ENCODE assay signal across 15 cellular contexts in the genomic region with DNA sequence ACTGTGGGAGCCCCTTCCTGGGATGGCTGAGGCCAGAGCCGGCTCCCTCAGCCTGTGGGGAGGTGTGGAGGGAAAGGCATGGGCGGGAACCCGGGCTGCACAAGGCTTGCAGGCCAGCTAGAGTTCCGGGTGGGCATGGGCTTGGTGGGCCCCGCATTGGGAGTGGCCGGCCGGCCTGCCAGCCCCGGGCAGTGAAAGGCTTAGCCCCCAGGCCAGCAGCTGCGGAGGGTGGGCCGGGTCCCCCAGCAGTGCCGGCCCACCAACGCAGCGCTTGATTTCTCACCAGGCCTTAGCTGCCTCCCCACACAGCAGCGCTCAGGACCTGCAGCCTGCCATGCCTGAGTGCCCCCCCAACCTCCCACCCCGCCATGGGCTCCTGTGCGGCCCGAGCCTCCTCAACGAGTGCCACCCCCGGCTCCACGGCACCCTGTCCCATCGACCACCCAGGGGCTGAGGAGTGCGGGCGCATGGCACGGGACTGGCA.
DNase-seq lines count a peak whose midpoint lies in the region; ATAC-seq and TF ChIP-seq lines count a peak whose summit lies in the region.
"Had no signal": no experiment of that assay in that cellular context is flagged by ENCODE, and none has a peak within 500 bp of the region (broad histone marks: within the 10 kb centered on the region; RNA-seq: fewer than 3 reads in every experiment).

No MANE protein-coding gene starts in this region.

- TF ChIP-seq POLR2A in sigmoid colon (IDR thresholded peaks at IDR 0.05), result no peak
- TF ChIP-seq POLR2A in tibial nerve (IDR thresholded peaks at IDR 0.05), result no peak

- H3K4me3 ChIP-seq in right cardiac atrium (ENCODE audit: low read length), result no peak overlapping the region
- H3K4me3 ChIP-seq in left ventricle myocardium inferior, result no peak overlapping the region
- no peak overlapping the region for H3K4me3 ChIP-seq in sigmoid colon
- no peak overlapping the region for H3K4me3 ChIP-seq in tibial nerve
- H3K4me3 ChIP-seq: A549 had no signal

- DNase-seq in activated gamma-delta T cell (lab: John Stamatoyannopoulos, UW) (peak; percentile 9), activated gamma-delta T cell treated with Interleukin-2 at 50 U/mL for 16 hours (no peak), right cardiac atrium (peak in 2 of 3 donors; percentile 36 to 44), left ventricle myocardium inferior (no peak), sigmoid colon (peak; percentile 61), tibial nerve (ENCODE audit: low spot score in 2 of 2) (no peak)
- no peak for DNase-seq in stimulated activated naive CD4-positive, alpha-beta T cell (lab: John Stamatoyannopoulos, UW)
- DNase-seq: AML-193; Caco-2; CD4-positive, alpha-beta T cell; H9 had no signal

- ATAC-seq in right cardiac atrium (no peak), HG03280 (IDR thresholded peaks at IDR 0.05; ENCODE audit: unreplicated experiment) (no peak)
- ATAC-seq: A549 had no signal

- H3K27ac ChIP-seq in right cardiac atrium (ENCODE audit: low read length) (no peak overlapping the region), left ventricle myocardium inferior (replicated peaks) (no peak overlapping the region), sigmoid colon (no peak overlapping the region), tibial nerve (no peak overlapping the region)
- H3K27ac ChIP-seq: 22Rv1, A549, C4-2B had no signal

- H3K27me3 ChIP-seq in right cardiac atrium (ENCODE audit: control insufficient read depth, insufficient read depth) (no peaks in the 10 kb centered on the region), left ventricle myocardium inferior (ENCODE audit: low read depth) (no peaks in the 10 kb centered on the region), sigmoid colon (no peaks in the 10 kb centered on the region), tibial nerve (no peaks in the 10 kb centered on the region)

- H3K4me1 ChIP-seq in right cardiac atrium (ENCODE audit: control insufficient read depth, insufficient read depth, low read length), result no peaks in the 10 kb centered on the region
- H3K4me1 ChIP-seq in left ventricle myocardium inferior, result no peaks in the 10 kb centered on the region
- H3K4me1 ChIP-seq in sigmoid colon, result no peaks in the 10 kb centered on the region
- no peaks in the 10 kb centered on the region for H3K4me1 ChIP-seq in tibial nerve
- H3K4me1 ChIP-seq: A549, Caco-2 had no signal

- 94% methylated on average over 24 of the region's 24 CpGs for WGBS in right cardiac atrium
- 94 to 96% methylated on average over 24 of the region's 24 CpGs for WGBS in sigmoid colon, 2 donors
- 96 to 99% methylated on average over 12 to 21 of the region's 24 CpGs for WGBS in tibial nerve, 2 donors

- intact Hi-C loops in right cardiac atrium (cut with DNase I) (no loop called here), left ventricle myocardium inferior (cut with micrococcal nuclease) (no loop called here), sigmoid colon (cut with DNase I) (no loop called here)

- H3K9me3 ChIP-seq in right cardiac atrium (ENCODE audit: control insufficient read depth, low read length), result no peaks in the 10 kb centered on the region
- peaks cover 6% of the 10 kb centered on the region for H3K9me3 ChIP-seq in left ventricle myocardium inferior (replicated peaks)
- H3K9me3 ChIP-seq in sigmoid colon, result no peaks in the 10 kb centered on the region
- H3K9me3 ChIP-seq in tibial nerve, result no peaks in the 10 kb centered on the region
- H3K9me3 ChIP-seq: A549, Caco-2 had no signal

- TF ChIP-seq EP300 in sigmoid colon (IDR thresholded peaks at IDR 0.05) (no peak), tibial nerve (IDR thresholded peaks at IDR 0.05) (no peak)

- H3K36me3 ChIP-seq in left ventricle myocardium inferior, result no peaks in the 10 kb centered on the region
- no peaks in the 10 kb centered on the region for H3K36me3 ChIP-seq in sigmoid colon
- no peaks in the 10 kb centered on the region for H3K36me3 ChIP-seq in tibial nerve

- TF ChIP-seq CTCF in left ventricle myocardium inferior (IDR thresholded peaks at IDR 0.05; ENCODE audit: borderline replicate concordance) (no peak), sigmoid colon (IDR thresholded peaks at IDR 0.05) (no peak), tibial nerve (IDR thresholded peaks at IDR 0.05) (no peak)

Comparison
In these comparisons a context has a peak if more than half of its experiments do, and no peak if none do; other contexts are left out.
1. DNase-seq: peak in activated gamma-delta T cell (single experiment), right cardiac atrium (2 of 3) and sigmoid colon (single experiment); none in activated gamma-delta T cell treated with Interleukin-2 at 50 U/mL for 16 hours (single experiment), left ventricle myocardium inferior (single experiment), tibial nerve (0 of 2) and stimulated activated naive CD4-positive, alpha-beta T cell (0 of 6).